Comparison of ENCODE assay signal across 1 cellular context in the genomic region with DNA sequence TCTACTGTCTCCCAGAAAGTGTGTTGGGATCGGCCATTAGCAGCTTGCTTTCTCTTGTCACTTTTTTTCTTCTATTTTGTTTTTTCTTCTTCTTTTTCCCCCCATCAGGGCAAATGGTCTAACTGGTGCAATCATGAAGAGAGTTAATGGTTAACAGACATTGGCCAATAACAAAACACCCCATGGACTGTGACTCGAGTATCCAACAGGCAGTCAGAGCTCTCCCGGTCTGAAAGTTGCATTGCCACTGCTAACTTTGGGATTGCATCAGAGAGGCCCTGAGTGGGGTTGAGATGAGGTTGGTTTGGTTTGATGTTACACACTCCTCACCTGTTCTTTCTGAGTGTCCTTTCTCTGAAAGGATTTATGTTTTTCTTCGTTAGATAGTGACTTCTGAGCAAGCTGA.
TF ChIP-seq lines count a peak whose summit lies in the region.

No MANE protein-coding gene starts in this region.

TF ChIP-seq in HepG2, 621 proteins besides CTCF, POLR2A, EP300 and RAD21 (continued from another document and continues in another):
- TF ChIP-seq, protein P1, sequence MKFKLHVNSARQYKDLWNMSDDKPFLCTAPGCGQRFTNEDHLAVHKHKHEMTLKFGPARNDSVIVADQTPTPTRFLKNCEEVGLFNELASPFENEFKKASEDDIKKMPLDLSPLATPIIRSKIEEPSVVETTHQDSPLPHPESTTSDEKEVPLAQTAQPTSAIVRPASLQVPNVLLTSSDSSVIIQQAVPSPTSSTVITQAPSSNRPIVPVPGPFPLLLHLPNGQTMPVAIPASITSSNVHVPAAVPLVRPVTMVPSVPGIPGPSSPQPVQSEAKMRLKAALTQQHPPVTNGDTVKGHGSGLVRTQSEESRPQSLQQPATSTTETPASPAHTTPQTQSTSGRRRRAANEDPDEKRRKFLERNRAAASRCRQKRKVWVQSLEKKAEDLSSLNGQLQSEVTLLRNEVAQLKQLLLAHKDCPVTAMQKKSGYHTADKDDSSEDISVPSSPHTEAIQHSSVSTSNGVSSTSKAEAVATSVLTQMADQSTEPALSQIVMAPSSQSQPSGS (CRISPR knock-in tag; IDR thresholded peaks at IDR 0.05), result peak; percentile 97
- 0 out of 2 replicates have a peak, but pooled peaks have one; percentile 57 for TF ChIP-seq ZSCAN12 (CRISPR knock-in tag; IDR thresholded peaks at IDR 0.05)
- TF ChIP-seq HMG20B (CRISPR knock-in tag; conservative IDR thresholded peaks at IDR 0.05), result peak; percentile 73; the same call in 1 of the 2 replicates
- no peak; the same call in 1 of the 2 replicates for TF ChIP-seq ZNF33B (CRISPR knock-in tag; IDR thresholded peaks at IDR 0.05)
- peak; percentile 81; the same call in 1 of the 2 replicates for TF ChIP-seq ETV6 (CRISPR knock-in tag; conservative IDR thresholded peaks at IDR 0.05)
- TF ChIP-seq RARA (CRISPR knock-in tag; IDR thresholded peaks at IDR 0.05), result peak; percentile 86
- peak; percentile 66 for TF ChIP-seq JUND (CRISPR knock-in tag; IDR thresholded peaks at IDR 0.05)
- TF ChIP-seq ZEB1 (IDR thresholded peaks at IDR 0.05; ENCODE audit: insufficient replicate concordance, low read depth), result peak; percentile 88
- TF ChIP-seq, protein P2, sequence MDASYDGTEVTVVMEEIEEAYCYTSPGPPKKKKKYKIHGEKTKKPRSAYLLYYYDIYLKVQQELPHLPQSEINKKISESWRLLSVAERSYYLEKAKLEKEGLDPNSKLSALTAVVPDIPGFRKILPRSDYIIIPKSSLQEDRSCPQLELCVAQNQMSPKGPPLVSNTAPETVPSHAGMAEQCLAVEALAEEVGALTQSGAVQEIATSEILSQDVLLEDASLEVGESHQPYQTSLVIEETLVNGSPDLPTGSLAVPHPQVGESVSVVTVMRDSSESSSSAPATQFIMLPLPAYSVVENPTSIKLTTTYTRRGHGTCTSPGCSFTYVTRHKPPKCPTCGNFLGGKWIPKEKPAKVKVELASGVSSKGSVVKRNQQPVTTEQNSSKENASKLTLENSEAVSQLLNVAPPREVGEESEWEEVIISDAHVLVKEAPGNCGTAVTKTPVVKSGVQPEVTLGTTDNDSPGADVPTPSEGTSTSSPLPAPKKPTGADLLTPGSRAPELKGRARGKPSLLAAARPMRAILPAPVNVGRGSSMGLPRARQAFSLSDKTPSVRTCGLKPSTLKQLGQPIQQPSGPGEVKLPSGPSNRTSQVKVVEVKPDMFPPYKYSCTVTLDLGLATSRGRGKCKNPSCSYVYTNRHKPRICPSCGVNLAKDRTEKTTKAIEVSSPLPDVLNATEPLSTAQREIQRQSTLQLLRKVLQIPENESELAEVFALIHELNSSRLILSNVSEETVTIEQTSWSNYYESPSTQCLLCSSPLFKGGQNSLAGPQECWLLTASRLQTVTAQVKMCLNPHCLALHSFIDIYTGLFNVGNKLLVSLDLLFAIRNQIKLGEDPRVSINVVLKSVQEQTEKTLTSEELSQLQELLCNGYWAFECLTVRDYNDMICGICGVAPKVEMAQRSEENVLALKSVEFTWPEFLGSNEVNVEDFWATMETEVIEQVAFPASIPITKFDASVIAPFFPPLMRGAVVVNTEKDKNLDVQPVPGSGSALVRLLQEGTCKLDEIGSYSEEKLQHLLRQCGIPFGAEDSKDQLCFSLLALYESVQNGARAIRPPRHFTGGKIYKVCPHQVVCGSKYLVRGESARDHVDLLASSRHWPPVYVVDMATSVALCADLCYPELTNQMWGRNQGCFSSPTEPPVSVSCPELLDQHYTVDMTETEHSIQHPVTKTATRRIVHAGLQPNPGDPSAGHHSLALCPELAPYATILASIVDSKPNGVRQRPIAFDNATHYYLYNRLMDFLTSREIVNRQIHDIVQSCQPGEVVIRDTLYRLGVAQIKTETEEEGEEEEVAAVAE (CRISPR knock-in tag; IDR thresholded peaks at IDR 0.05; ENCODE audit: borderline replicate concordance), result peak; percentile 76; the same call in 1 of the 2 replicates
- TF ChIP-seq ZNF724P (CRISPR knock-in tag; IDR thresholded peaks at IDR 0.05; ENCODE audit: borderline replicate concordance), result no peak
- peak; percentile 84; the same call in 1 of the 2 replicates for TF ChIP-seq TBX2 (CRISPR knock-in tag; IDR thresholded peaks at IDR 0.05; ENCODE audit: borderline replicate concordance)
- peak; percentile 65 for TF ChIP-seq MIER2 (CRISPR knock-in tag; IDR thresholded peaks at IDR 0.05)
- TF ChIP-seq KDM6A (CRISPR knock-in tag; IDR thresholded peaks at IDR 0.05; ENCODE audit: low read depth), result peak; percentile 94
- TF ChIP-seq, protein P3, sequence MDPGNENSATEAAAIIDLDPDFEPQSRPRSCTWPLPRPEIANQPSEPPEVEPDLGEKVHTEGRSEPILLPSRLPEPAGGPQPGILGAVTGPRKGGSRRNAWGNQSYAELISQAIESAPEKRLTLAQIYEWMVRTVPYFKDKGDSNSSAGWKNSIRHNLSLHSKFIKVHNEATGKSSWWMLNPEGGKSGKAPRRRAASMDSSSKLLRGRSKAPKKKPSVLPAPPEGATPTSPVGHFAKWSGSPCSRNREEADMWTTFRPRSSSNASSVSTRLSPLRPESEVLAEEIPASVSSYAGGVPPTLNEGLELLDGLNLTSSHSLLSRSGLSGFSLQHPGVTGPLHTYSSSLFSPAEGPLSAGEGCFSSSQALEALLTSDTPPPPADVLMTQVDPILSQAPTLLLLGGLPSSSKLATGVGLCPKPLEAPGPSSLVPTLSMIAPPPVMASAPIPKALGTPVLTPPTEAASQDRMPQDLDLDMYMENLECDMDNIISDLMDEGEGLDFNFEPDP (CRISPR knock-in tag; conservative IDR thresholded peaks at IDR 0.05), result no peak
- TF ChIP-seq HNRNPK (IDR thresholded peaks at IDR 0.05; ENCODE audit: low read depth, low read length, poor library complexity, severe bottlenecking), result no peak
- TF ChIP-seq TOPORS (CRISPR knock-in tag; IDR thresholded peaks at IDR 0.05), result no peak
- peak; percentile 96 for TF ChIP-seq RFXAP (CRISPR knock-in tag; IDR thresholded peaks at IDR 0.05; ENCODE audit: borderline replicate concordance)
- no peak for TF ChIP-seq ZNF549 (CRISPR knock-in tag; IDR thresholded peaks at IDR 0.05)
- peak; percentile 63; the same call in 1 of the 2 replicates for TF ChIP-seq KDM2A (CRISPR knock-in tag; IDR thresholded peaks at IDR 0.05; ENCODE audit: borderline replicate concordance, low read depth)
- no peak for TF ChIP-seq ZFYVE20 (CRISPR knock-in tag; IDR thresholded peaks at IDR 0.05; ENCODE audit: borderline replicate concordance, low read depth)
- peak; percentile 80; the same call in 1 of the 2 replicates for TF ChIP-seq ZNF124 (CRISPR knock-in tag; IDR thresholded peaks at IDR 0.05)
- TF ChIP-seq ZNF737 (CRISPR knock-in tag; IDR thresholded peaks at IDR 0.05; ENCODE audit: borderline replicate concordance), result no peak
- TF ChIP-seq ZNF816 (CRISPR knock-in tag; IDR thresholded peaks at IDR 0.05; ENCODE audit: borderline replicate concordance), result peak; percentile 65; the same call in 1 of the 2 replicates
- no peak for TF ChIP-seq PAX8 (CRISPR knock-in tag; IDR thresholded peaks at IDR 0.05; ENCODE audit: borderline replicate concordance)
- TF ChIP-seq, protein P4, sequence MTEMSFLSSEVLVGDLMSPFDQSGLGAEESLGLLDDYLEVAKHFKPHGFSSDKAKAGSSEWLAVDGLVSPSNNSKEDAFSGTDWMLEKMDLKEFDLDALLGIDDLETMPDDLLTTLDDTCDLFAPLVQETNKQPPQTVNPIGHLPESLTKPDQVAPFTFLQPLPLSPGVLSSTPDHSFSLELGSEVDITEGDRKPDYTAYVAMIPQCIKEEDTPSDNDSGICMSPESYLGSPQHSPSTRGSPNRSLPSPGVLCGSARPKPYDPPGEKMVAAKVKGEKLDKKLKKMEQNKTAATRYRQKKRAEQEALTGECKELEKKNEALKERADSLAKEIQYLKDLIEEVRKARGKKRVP (CRISPR knock-in tag; IDR thresholded peaks at IDR 0.05), result peak; percentile 68 to 100; a peak in 2 of 4 replicates
- TF ChIP-seq, protein P5, sequence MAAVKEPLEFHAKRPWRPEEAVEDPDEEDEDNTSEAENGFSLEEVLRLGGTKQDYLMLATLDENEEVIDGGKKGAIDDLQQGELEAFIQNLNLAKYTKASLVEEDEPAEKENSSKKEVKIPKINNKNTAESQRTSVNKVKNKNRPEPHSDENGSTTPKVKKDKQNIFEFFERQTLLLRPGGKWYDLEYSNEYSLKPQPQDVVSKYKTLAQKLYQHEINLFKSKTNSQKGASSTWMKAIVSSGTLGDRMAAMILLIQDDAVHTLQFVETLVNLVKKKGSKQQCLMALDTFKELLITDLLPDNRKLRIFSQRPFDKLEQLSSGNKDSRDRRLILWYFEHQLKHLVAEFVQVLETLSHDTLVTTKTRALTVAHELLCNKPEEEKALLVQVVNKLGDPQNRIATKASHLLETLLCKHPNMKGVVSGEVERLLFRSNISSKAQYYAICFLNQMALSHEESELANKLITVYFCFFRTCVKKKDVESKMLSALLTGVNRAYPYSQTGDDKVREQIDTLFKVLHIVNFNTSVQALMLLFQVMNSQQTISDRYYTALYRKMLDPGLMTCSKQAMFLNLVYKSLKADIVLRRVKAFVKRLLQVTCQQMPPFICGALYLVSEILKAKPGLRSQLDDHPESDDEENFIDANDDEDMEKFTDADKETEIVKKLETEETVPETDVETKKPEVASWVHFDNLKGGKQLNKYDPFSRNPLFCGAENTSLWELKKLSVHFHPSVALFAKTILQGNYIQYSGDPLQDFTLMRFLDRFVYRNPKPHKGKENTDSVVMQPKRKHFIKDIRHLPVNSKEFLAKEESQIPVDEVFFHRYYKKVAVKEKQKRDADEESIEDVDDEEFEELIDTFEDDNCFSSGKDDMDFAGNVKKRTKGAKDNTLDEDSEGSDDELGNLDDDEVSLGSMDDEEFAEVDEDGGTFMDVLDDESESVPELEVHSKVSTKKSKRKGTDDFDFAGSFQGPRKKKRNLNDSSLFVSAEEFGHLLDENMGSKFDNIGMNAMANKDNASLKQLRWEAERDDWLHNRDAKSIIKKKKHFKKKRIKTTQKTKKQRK (IDR thresholded peaks at IDR 0.05; ENCODE audit: low read length), result no peak
- TF ChIP-seq PPARG (CRISPR knock-in tag; conservative IDR thresholded peaks at IDR 0.05), result peak; percentile 74
- TF ChIP-seq, protein P6, sequence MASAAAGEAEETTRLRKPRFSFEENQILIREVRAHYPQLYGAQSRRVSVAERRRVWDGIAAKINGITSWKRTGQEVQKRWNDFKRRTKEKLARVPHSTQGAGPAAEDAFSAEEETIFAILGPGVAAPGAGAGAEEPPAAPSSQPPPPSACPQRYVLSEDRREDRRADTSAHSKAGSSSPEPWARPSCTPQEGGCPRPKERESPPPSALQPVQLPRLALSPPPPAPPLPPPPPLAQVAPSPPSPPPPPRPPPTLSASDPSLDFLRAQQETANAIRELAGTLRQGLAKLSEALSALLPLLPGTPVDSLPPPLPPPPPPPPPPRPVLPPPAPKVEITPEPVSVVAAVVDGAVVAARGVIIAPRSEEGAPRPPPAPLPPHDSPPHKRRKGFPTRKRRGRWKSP (CRISPR knock-in tag; IDR thresholded peaks at IDR 0.05), result peak; percentile 93
- TF ChIP-seq HHEX (CRISPR knock-in tag; IDR thresholded peaks at IDR 0.05), result peak; percentile 47; the same call in 1 of the 2 replicates
- 0 out of 2 replicates have a peak, but pooled peaks have one; percentile 75 for TF ChIP-seq EHMT2 (IDR thresholded peaks at IDR 0.05; ENCODE audit: borderline replicate concordance, low read depth, low read length)
- no peak for TF ChIP-seq ZNF75D (CRISPR knock-in tag; IDR thresholded peaks at IDR 0.05; ENCODE audit: borderline replicate concordance)
- peak; percentile 80 for TF ChIP-seq KAT8 (CRISPR knock-in tag; IDR thresholded peaks at IDR 0.05)
- TF ChIP-seq FOSL2 (CRISPR knock-in tag; IDR thresholded peaks at IDR 0.05), result peak; percentile 89
- TF ChIP-seq, protein P7, sequence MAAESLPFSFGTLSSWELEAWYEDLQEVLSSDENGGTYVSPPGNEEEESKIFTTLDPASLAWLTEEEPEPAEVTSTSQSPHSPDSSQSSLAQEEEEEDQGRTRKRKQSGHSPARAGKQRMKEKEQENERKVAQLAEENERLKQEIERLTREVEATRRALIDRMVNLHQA (CRISPR knock-in tag; IDR thresholded peaks at IDR 0.05), result peak; percentile 96
- peak; percentile 83 for TF ChIP-seq DMAP1 (CRISPR knock-in tag; IDR thresholded peaks at IDR 0.05)
- peak; percentile 72 for TF ChIP-seq ZFX (CRISPR knock-in tag; IDR thresholded peaks at IDR 0.05; ENCODE audit: low read depth)
- TF ChIP-seq NFYB (CRISPR knock-in tag; IDR thresholded peaks at IDR 0.05), result peak; percentile 61
- no peak for TF ChIP-seq FOSL1 (CRISPR knock-in tag; IDR thresholded peaks at IDR 0.05; ENCODE audit: borderline replicate concordance)
- TF ChIP-seq ZBTB7B (CRISPR knock-in tag; IDR thresholded peaks at IDR 0.05), result peak; percentile 77
- peak; percentile 74; the same call in 1 of the 2 replicates for TF ChIP-seq KLF11 (CRISPR knock-in tag; IDR thresholded peaks at IDR 0.05)
- TF ChIP-seq, protein P8, sequence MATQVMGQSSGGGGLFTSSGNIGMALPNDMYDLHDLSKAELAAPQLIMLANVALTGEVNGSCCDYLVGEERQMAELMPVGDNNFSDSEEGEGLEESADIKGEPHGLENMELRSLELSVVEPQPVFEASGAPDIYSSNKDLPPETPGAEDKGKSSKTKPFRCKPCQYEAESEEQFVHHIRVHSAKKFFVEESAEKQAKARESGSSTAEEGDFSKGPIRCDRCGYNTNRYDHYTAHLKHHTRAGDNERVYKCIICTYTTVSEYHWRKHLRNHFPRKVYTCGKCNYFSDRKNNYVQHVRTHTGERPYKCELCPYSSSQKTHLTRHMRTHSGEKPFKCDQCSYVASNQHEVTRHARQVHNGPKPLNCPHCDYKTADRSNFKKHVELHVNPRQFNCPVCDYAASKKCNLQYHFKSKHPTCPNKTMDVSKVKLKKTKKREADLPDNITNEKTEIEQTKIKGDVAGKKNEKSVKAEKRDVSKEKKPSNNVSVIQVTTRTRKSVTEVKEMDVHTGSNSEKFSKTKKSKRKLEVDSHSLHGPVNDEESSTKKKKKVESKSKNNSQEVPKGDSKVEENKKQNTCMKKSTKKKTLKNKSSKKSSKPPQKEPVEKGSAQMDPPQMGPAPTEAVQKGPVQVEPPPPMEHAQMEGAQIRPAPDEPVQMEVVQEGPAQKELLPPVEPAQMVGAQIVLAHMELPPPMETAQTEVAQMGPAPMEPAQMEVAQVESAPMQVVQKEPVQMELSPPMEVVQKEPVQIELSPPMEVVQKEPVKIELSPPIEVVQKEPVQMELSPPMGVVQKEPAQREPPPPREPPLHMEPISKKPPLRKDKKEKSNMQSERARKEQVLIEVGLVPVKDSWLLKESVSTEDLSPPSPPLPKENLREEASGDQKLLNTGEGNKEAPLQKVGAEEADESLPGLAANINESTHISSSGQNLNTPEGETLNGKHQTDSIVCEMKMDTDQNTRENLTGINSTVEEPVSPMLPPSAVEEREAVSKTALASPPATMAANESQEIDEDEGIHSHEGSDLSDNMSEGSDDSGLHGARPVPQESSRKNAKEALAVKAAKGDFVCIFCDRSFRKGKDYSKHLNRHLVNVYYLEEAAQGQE (IDR thresholded peaks at IDR 0.05; ENCODE audit: borderline replicate concordance in 1 of 2, low read depth in 1 of 2, low read length in 2 of 2), result peak in 1 of 2 experiments; percentile 78; a peak in 1 of 4 replicates
- no peak for TF ChIP-seq ZNF839 (CRISPR knock-in tag; IDR thresholded peaks at IDR 0.05; ENCODE audit: borderline replicate concordance)
- TF ChIP-seq, protein P9, sequence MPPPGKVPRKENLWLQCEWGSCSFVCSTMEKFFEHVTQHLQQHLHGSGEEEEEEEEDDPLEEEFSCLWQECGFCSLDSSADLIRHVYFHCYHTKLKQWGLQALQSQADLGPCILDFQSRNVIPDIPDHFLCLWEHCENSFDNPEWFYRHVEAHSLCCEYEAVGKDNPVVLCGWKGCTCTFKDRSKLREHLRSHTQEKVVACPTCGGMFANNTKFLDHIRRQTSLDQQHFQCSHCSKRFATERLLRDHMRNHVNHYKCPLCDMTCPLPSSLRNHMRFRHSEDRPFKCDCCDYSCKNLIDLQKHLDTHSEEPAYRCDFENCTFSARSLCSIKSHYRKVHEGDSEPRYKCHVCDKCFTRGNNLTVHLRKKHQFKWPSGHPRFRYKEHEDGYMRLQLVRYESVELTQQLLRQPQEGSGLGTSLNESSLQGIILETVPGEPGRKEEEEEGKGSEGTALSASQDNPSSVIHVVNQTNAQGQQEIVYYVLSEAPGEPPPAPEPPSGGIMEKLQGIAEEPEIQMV (CRISPR knock-in tag; IDR thresholded peaks at IDR 0.05; ENCODE audit: low read depth), result no peak
- TF ChIP-seq TEAD3 (CRISPR knock-in tag; optimal IDR thresholded peaks at IDR 0.05; ENCODE audit: borderline replicate concordance), result peak; percentile 91
